In the genomic region with DNA sequence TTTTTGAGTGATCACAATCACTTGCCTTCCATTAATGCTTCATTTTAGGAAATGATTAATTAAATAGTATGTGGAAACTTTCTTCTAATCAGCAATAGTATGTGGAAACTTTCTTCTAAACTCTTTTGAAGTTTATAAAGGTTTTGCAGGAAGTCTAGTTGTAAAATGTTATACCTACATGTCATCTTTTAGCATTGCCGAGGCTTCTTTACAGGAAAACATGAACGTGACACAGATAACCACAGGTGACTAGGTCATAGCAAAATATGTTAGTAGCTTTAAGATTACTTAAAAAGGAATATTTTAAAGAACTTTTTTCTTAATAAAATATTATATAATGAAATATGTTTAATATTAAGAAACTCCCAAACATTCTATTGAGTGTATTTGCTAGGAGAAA, we compare ENCODE assay signal across 17 cellular contexts. TPM values are rescaled to one million over a fixed set of nuclear protein-coding genes. Genes with fewer than 3 reads are reported as not detected.
DNase-seq lines count a peak whose midpoint lies in the region; ATAC-seq, FAIRE-seq and TF ChIP-seq lines count a peak whose summit lies in the region.
"Had no signal": no experiment of that assay in that cellular context is flagged by ENCODE, and none has a peak within 500 bp of the region (broad histone marks: within the 10 kb centered on the region; RNA-seq: fewer than 3 reads in every experiment).

No MANE protein-coding gene starts in this region.

- H3K4me1 Mint-ChIP-seq in T-helper 17 cell = peaks cover 32% of the 10 kb centered on the region

- no peak overlapping the region for H3K4me3 Mint-ChIP-seq in T-helper 17 cell
- H3K4me3 Mint-ChIP-seq: IgD-negative memory B cell had no signal

- H3K36me3 Mint-ChIP-seq in T-helper 17 cell (ENCODE audit: low read depth) = peaks cover 5% of the 10 kb centered on the region

- peak; percentile 53 for FAIRE-seq in A204.1 (lab: Jason Lieb, UNC)
- peak; percentile 21 for FAIRE-seq in frontal cortex (lab: Jason Lieb, UNC)
- FAIRE-seq: GM12891, GM19239 had no signal

- TF ChIP-seq CTCF in foreskin fibroblast (IDR thresholded peaks at IDR 0.05; ENCODE audit: low read depth, low read length) = no peak

- ATAC-seq in activated CD4-positive, CD25-positive, alpha-beta regulatory T cell treated with anti-CD3 and anti-CD28 coated beads, Interleukin-2, amount 50 U/mL, for 24 hours = peak; percentile 65 to 85
- no peak for ATAC-seq in T-helper 17 cell
- no peak for ATAC-seq in GM19035 (IDR thresholded peaks at IDR 0.05; ENCODE audit: unreplicated experiment)
- ATAC-seq: HCT116 had no signal

- no peaks in the 10 kb centered on the region for H3K27me3 Mint-ChIP-seq in T-helper 17 cell
- H3K27me3 Mint-ChIP-seq: IgD-negative memory B cell had no signal

- no peak overlapping the region for H3K4me3 ChIP-seq in foreskin fibroblast (ENCODE audit: low read depth in 1 of 2, low read length in 2 of 2)
- H3K4me3 ChIP-seq: BLaER1 treated with 17β-estradiol and CSF1 and Interleukin-3, amounts not matched to agents 10 nM and 100 nM; PC-9 had no signal

- peak overlapping the region; percentile 69 for H3K27ac Mint-ChIP-seq in T-helper 17 cell
- H3K27ac Mint-ChIP-seq: IgD-negative memory B cell had no signal

- no peak for DNase-seq in activated CD4-positive, CD25-positive, alpha-beta regulatory T cell (lab: John Stamatoyannopoulos, UW)
- DNase-seq in T-helper 17 cell = no peak
- no peak for DNase-seq in frontal cortex (ENCODE audit: low spot score in 2 of 2)
- DNase-seq in HCEC 1CT = no peak
- no peak for DNase-seq in foreskin fibroblast
- DNase-seq: NCI-H2029, NCI-H2171 treated with DMSO at 0.1 percent for 48 hours, NCI-H774, PC-9 had no signal

- no peaks in the 10 kb centered on the region for H3K9me3 ChIP-seq in T-helper 17 cell (ENCODE audit: control insufficient read depth, low read length, poor library complexity, severe bottlenecking)

RNA-seq across cellular contexts. Expression of a gene that starts 56.8 kb away (rescaled TPM):
- total RNA-seq in T-helper 17 cell (10 to 100 TPM; 35.7 to 38.7 TPM), frontal cortex (71.3 TPM)

Comparison
In these comparisons a context has a peak if more than half of its experiments do, and no peak if none do; other contexts are left out.
1. ATAC-seq: peak in activated CD4-positive, CD25-positive, alpha-beta regulatory T cell treated with anti-CD3 and anti-CD28 coated beads, Interleukin-2, amount 50 U/mL, for 24 hours (2 of 2); none in T-helper 17 cell (single experiment) and GM19035 (single experiment).